In the genomic region with DNA sequence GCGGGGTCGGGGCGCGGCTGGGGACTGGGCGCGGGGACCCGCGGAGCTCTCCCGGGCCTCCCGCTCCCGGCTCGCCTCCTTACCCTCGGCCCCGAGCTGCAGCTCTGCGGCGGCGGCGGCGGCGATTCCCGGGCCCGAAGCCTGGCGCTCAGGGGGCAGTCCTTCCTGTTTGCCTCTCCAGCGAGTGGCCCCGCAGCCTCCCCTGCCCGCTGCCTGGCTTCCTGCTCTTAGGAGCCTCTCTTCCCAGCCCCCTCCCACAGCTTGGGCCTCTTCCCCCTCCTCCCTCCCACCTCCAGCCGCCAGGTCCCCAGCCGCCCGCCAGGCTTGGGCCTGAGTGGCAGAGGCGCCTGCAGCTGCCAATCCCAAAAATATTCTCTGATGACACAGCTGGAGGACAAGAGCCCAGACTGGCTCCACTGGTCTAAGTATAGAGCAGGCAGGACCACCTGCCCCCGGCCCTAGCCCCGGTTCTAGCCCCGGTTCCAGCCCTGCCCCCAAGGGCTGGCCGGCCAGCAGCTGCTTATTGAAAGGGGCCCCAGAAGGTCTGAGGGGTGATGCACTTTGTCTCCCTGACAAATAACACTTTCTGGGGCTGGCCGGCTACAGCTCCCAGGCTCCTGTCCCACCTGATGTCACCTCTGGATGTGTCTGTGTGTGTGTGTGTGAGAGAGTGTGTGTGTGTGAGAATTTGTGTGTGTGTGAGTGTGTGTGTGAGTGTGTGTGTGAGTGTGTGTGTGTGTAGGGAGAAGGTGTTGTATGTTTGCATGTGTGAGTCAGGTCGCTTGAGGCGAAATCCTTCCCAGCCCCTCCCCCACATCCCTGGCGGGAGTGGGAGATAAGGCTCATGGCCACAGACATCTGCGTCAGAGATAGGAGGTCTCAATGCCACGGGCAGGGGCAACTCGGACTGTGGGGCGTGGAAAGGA, we compare ENCODE assay signal across 8 cellular contexts. TPM values are rescaled to one million over a fixed set of nuclear protein-coding genes. Genes with fewer than 3 reads are reported as not detected.
DNase-seq lines count a peak whose midpoint lies in the region; ATAC-seq and TF ChIP-seq lines count a peak whose summit lies in the region.

A gene (minus strand): TSS at position 229 of the 926 bp plus-strand sequence. CDS start 307 bp downstream, outside the sequence.

- peak within 1 kb of the TSS; percentile 43 for H3K4me3 Mint-ChIP-seq in activated CD4-positive, alpha-beta T cell treated with anti-CD3 and anti-CD28 coated beads for 36 hours
- H3K4me3 Mint-ChIP-seq in activated CD4-positive, alpha-beta T cell treated with anti-CD3 and anti-CD28 coated beads, Interleukin-2, amount 10 ng/mL, durations not matched to agents 7 days and 5 days, result no peak within 1 kb of the TSS

- no peaks in the 10 kb centered on the region for H3K27me3 ChIP-seq in adrenal gland
- H3K27me3 ChIP-seq in cardiac muscle cell, result no peaks in the 10 kb centered on the region

- H3K9me3 Mint-ChIP-seq in activated CD4-positive, alpha-beta T cell treated with anti-CD3 and anti-CD28 coated beads for 36 hours (ENCODE audit: low read depth), result no peaks in the 10 kb centered on the region
- H3K9me3 Mint-ChIP-seq in activated CD4-positive, alpha-beta T cell treated with anti-CD3 and anti-CD28 coated beads, Interleukin-2, amount 10 ng/mL, durations not matched to agents 7 days and 5 days, result no peaks in the 10 kb centered on the region

- peak within 1 kb of the TSS; percentile 69 to 96 (median 92) for H3K27ac ChIP-seq in adrenal gland
- H3K27ac ChIP-seq in cardiac muscle cell, result peak within 1 kb of the TSS; percentile 98

- H3K4me1 Mint-ChIP-seq in activated CD4-positive, alpha-beta T cell treated with anti-CD3 and anti-CD28 coated beads for 36 hours, result no peaks in the 10 kb centered on the region
- H3K4me1 Mint-ChIP-seq in activated CD4-positive, alpha-beta T cell treated with anti-CD3 and anti-CD28 coated beads, Interleukin-2, amount 10 ng/mL, durations not matched to agents 7 days and 5 days, result no peaks in the 10 kb centered on the region

- no peak for ATAC-seq in activated CD4-positive, alpha-beta T cell treated with anti-CD3 and anti-CD28 coated beads for 36 hours
- ATAC-seq in GM21447 (IDR thresholded peaks at IDR 0.05; ENCODE audit: unreplicated experiment) (no peak), GM18870 (IDR thresholded peaks at IDR 0.05; ENCODE audit: unreplicated experiment) (no peak)

- no peaks in the 10 kb centered on the region for H3K36me3 Mint-ChIP-seq in activated CD4-positive, alpha-beta T cell treated with anti-CD3 and anti-CD28 coated beads for 36 hours (ENCODE audit: low read depth)
- no peaks in the 10 kb centered on the region for H3K36me3 Mint-ChIP-seq in activated CD4-positive, alpha-beta T cell treated with anti-CD3 and anti-CD28 coated beads, Interleukin-2, amount 10 ng/mL, durations not matched to agents 7 days and 5 days (ENCODE audit: low read depth)

- CTCF ChIA-PET in activated CD4-positive, alpha-beta T cell treated with anti-CD3 and anti-CD28 coated beads for 36 hours (lab: Charles Lee), result interaction anchor here (0.5 to 1.4 kb wide), 6 partner anchors 11 to 71 kb away, joined by 3 to 6 read pairs (median 3); a partner anchor contains a TSS
- CTCF ChIA-PET in activated CD4-positive, alpha-beta T cell treated with anti-CD3 and anti-CD28 coated beads, Interleukin-2, amount 10 ng/mL, durations not matched to agents 7 days and 5 days (lab: Charles Lee), result interaction anchor here (0.5 to 1.1 kb wide), 3 partner anchors 62 to 378 kb away, joined by 3 read pairs; no protein-coding TSS in a partner anchor

- POLR2A ChIA-PET in activated CD4-positive, alpha-beta T cell treated with anti-CD3 and anti-CD28 coated beads for 36 hours (lab: Charles Lee), result interaction anchor here (0.5 kb wide), 1 partner anchor 22 kb away, joined by 9 read pairs; no protein-coding TSS in a partner anchor
- POLR2A ChIA-PET in activated CD4-positive, alpha-beta T cell treated with anti-CD3 and anti-CD28 coated beads, Interleukin-2, amount 10 ng/mL, durations not matched to agents 7 days and 5 days (lab: Charles Lee), result no interaction called here

- TF ChIP-seq CTCF in adrenal gland (IDR thresholded peaks at IDR 0.05) (peak in 3 of 6 experiments; percentile 4 to 27 (median 6)), cardiac muscle cell (IDR thresholded peaks at IDR 0.05; ENCODE audit: low read depth, low read length) (no peak)

- H3K4me1 ChIP-seq in adrenal gland (replicated peaks in 1 of 2), result peaks cover 10 to 16% of the 10 kb centered on the region in 2 donors
- peaks cover 47% of the 10 kb centered on the region for H3K4me1 ChIP-seq in cardiac muscle cell (ENCODE audit: low read depth)

- H3K9me3 ChIP-seq in adrenal gland (replicated peaks in 1 of 3) (no peaks in the 10 kb centered on the region), cardiac muscle cell (ENCODE audit: low read depth) (no peaks in the 10 kb centered on the region)

- intact Hi-C loops in activated CD4-positive, alpha-beta T cell treated with anti-CD3 and anti-CD28 coated beads for 36 hours (cut with DNase I, micrococcal nuclease), result loop anchor here in 1 of 2 experiments (2.0 kb wide), 1 partner anchor 25 kb away; a partner anchor contains a TSS
- intact Hi-C loops in adrenal gland (cut with DNase I), result no loop called here

- H3K27ac Mint-ChIP-seq in activated CD4-positive, alpha-beta T cell treated with anti-CD3 and anti-CD28 coated beads for 36 hours, result no peak within 1 kb of the TSS
- no peak within 1 kb of the TSS for H3K27ac Mint-ChIP-seq in activated CD4-positive, alpha-beta T cell treated with anti-CD3 and anti-CD28 coated beads, Interleukin-2, amount 10 ng/mL, durations not matched to agents 7 days and 5 days

- H3K27me3 Mint-ChIP-seq in activated CD4-positive, alpha-beta T cell treated with anti-CD3 and anti-CD28 coated beads for 36 hours, result peaks cover 32% of the 10 kb centered on the region
- peaks cover 31% of the 10 kb centered on the region for H3K27me3 Mint-ChIP-seq in activated CD4-positive, alpha-beta T cell treated with anti-CD3 and anti-CD28 coated beads, Interleukin-2, amount 10 ng/mL, durations not matched to agents 7 days and 5 days

- H3K36me3 ChIP-seq in adrenal gland (replicated peaks in 1 of 2) (peaks cover 0 to 15% of the 10 kb centered on the region in 2 donors), cardiac muscle cell (peaks cover 19% of the 10 kb centered on the region)

- peak; percentile 21 for DNase-seq in activated CD4-positive, alpha-beta T cell treated with anti-CD3 and anti-CD28 coated beads for 36 hours
- no peak for DNase-seq in activated CD4-positive, alpha-beta T cell treated with anti-CD3 and anti-CD28 coated beads, Interleukin-2, amount 10 ng/mL, durations not matched to agents 7 days and 5 days
- DNase-seq in NCI-H2171 treated with DMSO at 0.1 percent for 48 hours (lab: John Stamatoyannopoulos, UW), result peak; percentile 62
- DNase-seq in adrenal gland, result peak; percentile 90 to 96 (median 94)
- peak; percentile 92 to 97 for DNase-seq in cardiac muscle cell (ENCODE audit: low read depth in 1 of 2, low spot score in 1 of 2)
- DNase-seq in nucleus accumbens (lab: John Stamatoyannopoulos, UW), result peak in 37 of 56 donors; percentile 6 to 68 (median 33)

- TF ChIP-seq POLR2A in adrenal gland (IDR thresholded peaks at IDR 0.05), result peak in 1 of 2 donors; percentile 51

- WGBS in adrenal gland, 4 donors, result 5 to 16% (median 6%) methylated on average over 12 to 42 of the region's 42 CpGs

- peak within 1 kb of the TSS in 3 of 4 donors; percentile 54 to 90 (median 73) for H3K4me3 ChIP-seq in adrenal gland
- H3K4me3 ChIP-seq in cardiac muscle cell, result peak within 1 kb of the TSS; percentile 98

RNA-seq across cellular contexts. Expression of the gene that starts here (rescaled TPM):
- 1 to 10 TPM; 1.0 to 1.9 TPM for total RNA-seq in activated CD4-positive, alpha-beta T cell treated with anti-CD3 and anti-CD28 coated beads for 36 hours
- total RNA-seq in activated CD4-positive, alpha-beta T cell treated with anti-CD3 and anti-CD28 coated beads, Interleukin-2, amount 10 ng/mL, durations not matched to agents 7 days and 5 days, result not detected
- total RNA-seq in adrenal gland (100 to 1,000 TPM; 127 to 215 (median 169) TPM), cardiac muscle cell (540 and 746 TPM in 2 replicates)
- polyA plus RNA-seq in adrenal gland (100 to 1,000 TPM in 2 of 3 donors, 10 to 100 TPM in 1; 63.9 to 427 (median 408) TPM), cardiac muscle cell (276 and 302 TPM in 2 replicates)

Comparison
In these comparisons a context has a peak if more than half of its experiments do, and no peak if none do; other contexts are left out.
1. RNA of the gene that starts here (total RNA-seq): 540 to 746 TPM in cardiac muscle cell and 127 to 215 TPM in adrenal gland; 1.0 to 1.9 TPM in activated CD4-positive, alpha-beta T cell treated with anti-CD3 and anti-CD28 coated beads for 36 hours and not detected in activated CD4-positive, alpha-beta T cell treated with anti-CD3 and anti-CD28 coated beads, Interleukin-2, amount 10 ng/mL, durations not matched to agents 7 days and 5 days; every median in the first group is over 10 times any median in the second.